Comparison of ENCODE assay signal across 1 cellular context in genomic region chr11:75924966-75925784, GRCh38.
TF ChIP-seq lines count a peak whose summit lies in the region.

No MANE protein-coding gene starts in this region.

TF ChIP-seq in SK-N-SH, 30 proteins besides CTCF, POLR2A, EP300 and RAD21 (continued from another document):
- TF ChIP-seq IRF3 (IDR thresholded peaks at IDR 0.05; ENCODE audit: low read depth, low read length) (no peak), GATA2 (CRISPR knock-in tag; IDR thresholded peaks at IDR 0.05) (no peak)
